ENCODE assay signal across 22 cellular contexts in the genomic region with DNA sequence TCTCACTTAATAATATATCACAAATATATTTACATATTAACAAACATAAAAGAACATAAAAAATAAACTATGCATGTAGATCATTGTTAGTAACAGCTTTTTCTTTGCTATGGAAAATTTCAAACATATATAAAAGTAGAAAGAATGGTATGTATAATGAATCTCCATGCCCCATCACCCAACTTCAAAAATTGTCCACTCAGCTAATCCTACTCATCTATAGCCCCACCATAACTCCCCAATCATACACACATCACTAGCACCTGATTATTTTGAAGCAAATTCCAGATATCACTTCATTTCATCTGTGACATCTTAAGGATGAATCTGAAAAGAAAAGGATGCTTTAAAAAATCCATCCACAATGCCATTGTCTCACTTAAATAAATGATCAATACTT. TPM values are rescaled to one million over a fixed set of nuclear protein-coding genes. Genes with fewer than 3 reads are reported as not detected.
DNase-seq lines count a peak whose midpoint lies in the region; ATAC-seq, FAIRE-seq and TF ChIP-seq lines count a peak whose summit lies in the region.
"Had no signal": no experiment of that assay in that cellular context is flagged by ENCODE, and none has a peak within 500 bp of the region (broad histone marks: within the 10 kb centered on the region; RNA-seq: fewer than 3 reads in every experiment).

No MANE protein-coding gene starts in this region.

- H3K9me3 ChIP-seq in HepG2 (ENCODE audit: low read length) (no peaks in the 10 kb centered on the region), right lobe of liver (no peaks in the 10 kb centered on the region), K562 (replicated peaks; ENCODE audit: control insufficient read depth, insufficient read depth, low read depth, low read length) (no peaks in the 10 kb centered on the region)
- H3K9me3 ChIP-seq: Caco-2 had no signal

- no TSS peak for BruUV-seq in HepG2 (replicated peaks; lab: Mats Ljungman, UMichigan)
- BruUV-seq in K562 (replicated peaks; lab: Mats Ljungman, UMichigan) = no TSS peak

- intact Hi-C loops in HepG2 (cut with micrococcal nuclease; ENCODE audit: unreplicated experiment) = no loop called here
- intact Hi-C loops in right lobe of liver (cut with DNase I) = no loop called here
- intact Hi-C loops in K562 (cut with micrococcal nuclease) = no loop called here

- H3K4me1 ChIP-seq in HepG2 (ENCODE audit: insufficient read depth, low read length) (no peaks in the 10 kb centered on the region), right lobe of liver (no peaks in the 10 kb centered on the region), K562 (replicated peaks in 1 of 2; ENCODE audit: control insufficient read depth in 2 of 2, insufficient read depth in 2 of 2, low read length in 2 of 2) (no peaks in the 10 kb centered on the region)
- H3K4me1 ChIP-seq: BLaER1 treated with 17β-estradiol and CSF1 and Interleukin-3, amounts not matched to agents 10 nM and 100 nM; Caco-2 had no signal

- CTCF ChIA-PET in HepG2 (lab: Yijun Ruan, JAX; ENCODE audit: low intra/inter-chr PET ratio, low total read pairs) = no interaction called here
- CTCF ChIA-PET in K562 (lab: Yijun Ruan, JAX; ENCODE audit: low intra/inter-chr PET ratio) = no interaction called here

- no peak for TF ChIP-seq CTCF in HepG2 (CRISPR knock-in tag; IDR thresholded peaks at IDR 0.05)
- no peak for TF ChIP-seq CTCF in right lobe of liver (IDR thresholded peaks at IDR 0.05)
- TF ChIP-seq CTCF in K562 (IDR thresholded peaks at IDR 0.05 in 2 of 3, conservative IDR thresholded peaks at IDR 0.05 in 1 of 3; ENCODE audit: insufficient read depth in 2 of 3, low read depth in 1 of 3, low read length in 3 of 3) = no peak

- H3K4me2 ChIP-seq in HepG2 (ENCODE audit: low read depth, low read length) (no peak overlapping the region), K562 (ENCODE audit: insufficient read depth, low read length) (no peak overlapping the region)
- H3K4me2 ChIP-seq: BLaER1 treated with 17β-estradiol and CSF1 and Interleukin-3, amounts not matched to agents 10 nM and 100 nM had no signal

- no peaks in the 10 kb centered on the region for H4K20me1 ChIP-seq in HepG2 (ENCODE audit: insufficient read depth, low read length)
- no peaks in the 10 kb centered on the region for H4K20me1 ChIP-seq in K562 (replicated peaks; ENCODE audit: control insufficient read depth, insufficient read depth, low read length)
- H4K20me1 ChIP-seq: BLaER1 treated with 17β-estradiol and CSF1 and Interleukin-3, amounts not matched to agents 10 nM and 100 nM had no signal

- H3K27me3 ChIP-seq in HepG2 (ENCODE audit: control insufficient read depth in 1 of 2, insufficient read depth in 2 of 2, low read length in 2 of 2) (no peaks in the 10 kb centered on the region), right lobe of liver (no peaks in the 10 kb centered on the region), K562 (ENCODE audit: control insufficient read depth in 2 of 2, insufficient read depth in 2 of 2, low read length in 2 of 2) (no peaks in the 10 kb centered on the region)
- H3K27me3 ChIP-seq: BLaER1 treated with 17β-estradiol and CSF1 and Interleukin-3, amounts not matched to agents 10 nM and 100 nM had no signal

- in situ Hi-C loops in HepG2 (cut with HindIII; ENCODE audit: extremely low pct_ligation_motif_present, low pct_unique_long_range_greater_than_20kb) = no loop called here
- in situ Hi-C loops in K562 (cut with MboI) = no loop called here

- H3K27ac ChIP-seq in HepG2 (ENCODE audit: extremely low read length, insufficient read depth, low read length) = no peak overlapping the region
- no peak overlapping the region for H3K27ac ChIP-seq in right lobe of liver
- no peak overlapping the region for H3K27ac ChIP-seq in K562 (ENCODE audit: extremely low read depth, low read depth, low read length)
- H3K27ac ChIP-seq: 22Rv1; BLaER1 treated with 17β-estradiol and CSF1 and Interleukin-3, amounts not matched to agents 10 nM and 100 nM; C4-2B had no signal

- H3K79me2 ChIP-seq in HepG2 (ENCODE audit: insufficient read depth, low read length) (no peaks in the 10 kb centered on the region), K562 (ENCODE audit: control insufficient read depth, insufficient read depth, low read length) (no peaks in the 10 kb centered on the region)

- H2AFZ ChIP-seq in HepG2 (ENCODE audit: low read length) (no peak overlapping the region), K562 (ENCODE audit: low read depth, low read length) (no peak overlapping the region)

- no peak for FAIRE-seq in HepG2 (lab: Jason Lieb, UNC)
- no peak for FAIRE-seq in K562 (lab: Jason Lieb, UNC)
- FAIRE-seq: D721Med, G401.6, GM12891, GM19239 had no signal

- TF ChIP-seq RAD21 in HepG2 (CRISPR knock-in tag; IDR thresholded peaks at IDR 0.05) = no peak
- no peak for TF ChIP-seq RAD21 in K562 (CRISPR knock-in tag; conservative IDR thresholded peaks at IDR 0.05 in 1 of 2, IDR thresholded peaks at IDR 0.05 in 1 of 2)

- TF ChIP-seq POLR2A in HepG2 (IDR thresholded peaks at IDR 0.05; ENCODE audit: insufficient read depth in 1 of 2, low read depth in 2 of 2, low read length in 2 of 2) (no peak), right lobe of liver (IDR thresholded peaks at IDR 0.05) (no peak), K562 (conservative IDR thresholded peaks at IDR 0.05) (no peak)

- POLR2A ChIA-PET in HepG2 (lab: Yijun Ruan, JAX) = no interaction called here
- POLR2A ChIA-PET in K562 (lab: Yijun Ruan, JAX) = no interaction called here

- H3K36me3 ChIP-seq in HepG2 (replicated peaks in 1 of 2; ENCODE audit: control insufficient read depth in 1 of 2, insufficient read depth in 2 of 2, low read length in 2 of 2) (no peaks in the 10 kb centered on the region), right lobe of liver (no peaks in the 10 kb centered on the region), K562 (ENCODE audit: control insufficient read depth, insufficient read depth, low read length) (no peaks in the 10 kb centered on the region)
- H3K36me3 ChIP-seq: BLaER1 treated with 17β-estradiol and CSF1 and Interleukin-3, amounts not matched to agents 10 nM and 100 nM had no signal

- no peak overlapping the region for H3K9ac ChIP-seq in HepG2 (ENCODE audit: insufficient read depth, low read depth, low read length)
- H3K9ac ChIP-seq in K562 (ENCODE audit: insufficient read depth in 1 of 2, low read depth in 2 of 2, low read length in 2 of 2) = no peak overlapping the region
- H3K9ac ChIP-seq: BLaER1 treated with 17β-estradiol and CSF1 and Interleukin-3, amounts not matched to agents 10 nM and 100 nM had no signal

- no peak overlapping the region for H3K4me3 ChIP-seq in HepG2 (replicated peaks in 1 of 3; ENCODE audit: insufficient read depth in 1 of 3, low read depth in 2 of 3, low read length in 3 of 3)
- H3K4me3 ChIP-seq in right lobe of liver = no peak overlapping the region
- H3K4me3 ChIP-seq in K562 = no peak overlapping the region
- H3K4me3 ChIP-seq: BLaER1 treated with 17β-estradiol and CSF1 and Interleukin-3, amounts not matched to agents 10 nM and 100 nM had no signal

- no peaks in the 10 kb centered on the region for H3K9me1 ChIP-seq in K562 (ENCODE audit: control insufficient read depth, insufficient read depth, low read length)

- TF ChIP-seq EP300 in HepG2 (IDR thresholded peaks at IDR 0.05; ENCODE audit: low read depth in 2 of 2, low read length in 2 of 2) (no peak), HepG2 (CRISPR knock-in tag; IDR thresholded peaks at IDR 0.05; ENCODE audit: borderline replicate concordance) (no peak), K562 (IDR thresholded peaks at IDR 0.05; ENCODE audit: low read length) (no peak)

- ATAC-seq in HepG2 (no peak), right lobe of liver (no peak), K562 (no peak)
- ATAC-seq: CD8-positive, alpha-beta T cell had no signal

- no peak for DNase-seq in HepG2 (ENCODE audit: low spot score)
- no peak for DNase-seq in right lobe of liver
- no peak for DNase-seq in K562 (ENCODE audit: extremely low read depth in 1 of 4, low spot score in 3 of 4)
- DNase-seq in dedifferentiated amniotic fluid mesenchymal stem cell (ENCODE audit: extremely low spot score) = no peak
- no peak for DNase-seq in GM19240 (ENCODE audit: insufficient read length, low spot score)
- DNase-seq: ACHN; Caco-2; Calu3; CD4-positive, alpha-beta T cell; CD8-positive, alpha-beta T cell; DMS79 treated with DMSO at 0.1 percent for 48 hours; GF-D8 had no signal

RNA-seq across cellular contexts. Expression of a gene that starts 46.8 kb away (rescaled TPM):
- total RNA-seq in HepG2 (2016; rRNA removed; fragmentation: Illumina TruSeq; extraction: Trizol) (not detected in 2 replicates), right lobe of liver (not detected), K562 (2014; rRNA removed) (not detected in 2 replicates), K562 (2014; rRNA removed; fragmentation: Illumina TruSeq; extraction: Trizol) (not detected in 2 replicates), K562 (2015; rRNA removed; fragmentation: Illumina TruSeq; extraction: Trizol) (not detected in 2 replicates), K562 (2021) (not detected in 2 replicates)
- not detected in 2 replicates for total RNA-seq in HepG2 (2016; cell fraction: cytosol; rRNA removed; fragmentation: Illumina TruSeq; extraction: Trizol; ENCODE audit: low read depth)
- total RNA-seq in HepG2 (2016; cell fraction: insoluble cytoplasmic fraction; rRNA removed; fragmentation: Illumina TruSeq; extraction: Trizol) = not detected in 2 replicates
- total RNA-seq in HepG2 (2016; cell fraction: membrane; rRNA removed; fragmentation: Illumina TruSeq; extraction: Trizol) = not detected in 2 replicates
- total RNA-seq in HepG2 (2016; cell fraction: nucleus; rRNA removed; fragmentation: Illumina TruSeq; extraction: Trizol) = not detected in 2 replicates
- polyA plus RNA-seq in HepG2 (2011; rRNA removed) (not detected in 2 replicates), K562 (2011; rRNA removed) (not detected in 2 replicates), K562 (2014; fragmentation: Illumina TruSeq; extraction: Trizol) (not detected in 2 replicates), K562 (2014; fragmentation: Nextera tagmentation; extraction: Ambion mirVana) (not detected), K562 (2014; rRNA removed) (not detected in 2 replicates)
- polyA plus RNA-seq in HepG2 (2011; cell fraction: cytosol; rRNA removed) = not detected in 2 replicates
- polyA plus RNA-seq in HepG2 (2011; cell fraction: nucleus; rRNA removed) = not detected in 2 replicates
- polyA plus RNA-seq in HepG2 (2012) = not detected in 2 replicates
- not detected in 2 replicates for polyA plus RNA-seq in HepG2 (2016; cell fraction: cytosol; fragmentation: Illumina TruSeq; extraction: Trizol; ENCODE audit: low read depth)
- not detected in 2 replicates for polyA plus RNA-seq in HepG2 (2016; cell fraction: insoluble cytoplasmic fraction; fragmentation: Illumina TruSeq; extraction: Trizol; ENCODE audit: low read depth)
- not detected in 2 replicates for polyA plus RNA-seq in HepG2 (2016; cell fraction: membrane; fragmentation: Illumina TruSeq; extraction: Trizol; ENCODE audit: low read depth)
- not detected in 2 replicates for polyA plus RNA-seq in HepG2 (2016; cell fraction: nucleus; fragmentation: Illumina TruSeq; extraction: Trizol; ENCODE audit: insufficient read depth, low read depth)
- polyA minus RNA-seq in HepG2 (2011; rRNA and poly(A)+ RNA removed; ENCODE audit: low replicate concordance) = not detected in 2 replicates
- not detected in 2 replicates for polyA minus RNA-seq in HepG2 (2011; cell fraction: cytosol; rRNA and poly(A)+ RNA removed)
- not detected in 2 replicates for polyA minus RNA-seq in HepG2 (2011; cell fraction: nucleus; rRNA and poly(A)+ RNA removed)
- total RNA-seq in K562 (2011; cell fraction: chromatin; rRNA removed; ENCODE audit: low replicate concordance) = not detected in 2 replicates
- total RNA-seq in K562 (2011; cell fraction: nucleolus; rRNA removed) = not detected in 2 replicates
- total RNA-seq in K562 (2011; cell fraction: nucleoplasm; rRNA removed) = not detected in 2 replicates
- not detected in 2 replicates for polyA plus RNA-seq in K562 (2011; cell fraction: cytosol; rRNA removed)
- not detected in 2 replicates for polyA plus RNA-seq in K562 (2011; cell fraction: nucleus; rRNA removed)
- polyA plus RNA-seq in K562 (2012) = not detected in 2 replicates
- not detected in 2 replicates for polyA minus RNA-seq in K562 (2011; rRNA and poly(A)+ RNA removed)
- not detected in 2 replicates for polyA minus RNA-seq in K562 (2011; cell fraction: cytosol; rRNA and poly(A)+ RNA removed)
- polyA minus RNA-seq in K562 (2011; cell fraction: nucleus; rRNA and poly(A)+ RNA removed) = not detected in 2 replicates
- total RNA-seq: A172; Calu3; CD4-positive, alpha-beta T cell; CD8-positive, alpha-beta T cell had no signal
- polyA plus RNA-seq: AG04450, BJ had no signal
